ENCODE assay signal across 17 cellular contexts in genomic region chr17:10116267-10116666, GRCh38.
DNase-seq lines count a peak whose midpoint lies in the region; ATAC-seq and TF ChIP-seq lines count a peak whose summit lies in the region.
"Had no signal": no experiment of that assay in that cellular context is flagged by ENCODE, and none has a peak within 500 bp of the region (broad histone marks: within the 10 kb centered on the region; RNA-seq: fewer than 3 reads in every experiment).

No MANE protein-coding gene starts in this region.

- POLR2A ChIA-PET in IMR-90 (lab: Charles Lee; ENCODE audit: unreplicated experiment) = no interaction called here

- no peak overlapping the region for H3K4me2 ChIP-seq in IMR-90 (ENCODE audit: low read depth, low read length)
- H3K4me2 ChIP-seq: neural progenitor cell had no signal

- H3K9ac ChIP-seq in IMR-90 (ENCODE audit: low read depth, low read length) (no peak overlapping the region), endodermal cell (ENCODE audit: extremely low read depth, low read length, poor library complexity, severe bottlenecking) (no peak overlapping the region)
- H3K9ac ChIP-seq: neural progenitor cell had no signal

- H4K20me1 ChIP-seq in IMR-90 (ENCODE audit: insufficient read depth, low read length) = no peaks in the 10 kb centered on the region

- in situ Hi-C loops in IMR-90 (cut with MboI; ENCODE audit: low sequenced_read_pairs) (no loop called here), transverse colon (cut with MboI; ENCODE audit: low pct_ligation_motif_present in 1 of 4, low pct_unique_long_range_greater_than_20kb in 1 of 4, low sequenced_read_pairs in 3 of 4) (no loop called here), KBM-7 (cut with MboI; ENCODE audit: low pct_unique_long_range_greater_than_20kb, low sequenced_read_pairs) (no loop called here)

- ATAC-seq in IMR-90 (ENCODE audit: low read depth) = no peak
- no peak for ATAC-seq in natural killer cell treated with Interleukin-12 subunit alpha and Interleukin-12 subunit beta and Interleukin-15 and Interleukin-18, amount 100 ng/mL, for 72 hours
- no peak for ATAC-seq in HG02970 (IDR thresholded peaks at IDR 0.05; ENCODE audit: low FRiP score, unreplicated experiment)

- peak overlapping the region; percentile 20 for H2BK20ac ChIP-seq in IMR-90 (ENCODE audit: low read depth, low read length)

- peaks cover 13% of the 10 kb centered on the region for H3K9me3 Mint-ChIP-seq in endodermal cell
- H3K9me3 Mint-ChIP-seq in natural killer cell treated with Interleukin-12 subunit alpha and Interleukin-12 subunit beta and Interleukin-15 and Interleukin-18, amount 100 ng/mL, for 72 hours = no peaks in the 10 kb centered on the region
- H3K9me3 Mint-ChIP-seq: activated naive CD4-positive, alpha-beta T cell treated with anti-CD3 and anti-CD28 coated beads, Interleukin-2, amount 50 U/mL, for 24 hours had no signal

- H3K14ac ChIP-seq in IMR-90 (replicated peaks; ENCODE audit: low read depth, low read length) = no peak overlapping the region

- H3K36me3 ChIP-seq in IMR-90 (ENCODE audit: control insufficient read depth, insufficient read depth, low read length) (no peaks in the 10 kb centered on the region), endodermal cell (ENCODE audit: control insufficient read depth, insufficient read depth, low read length) (no peaks in the 10 kb centered on the region), transverse colon (no peaks in the 10 kb centered on the region)
- H3K36me3 ChIP-seq: ascending aorta, neural progenitor cell, thoracic aorta had no signal

- dilution Hi-C loops in IMR-90 (cut with HindIII; ENCODE audit: low sequenced_read_pairs, unreplicated experiment) = no loop called here

- no peak overlapping the region for H2BK5ac ChIP-seq in IMR-90 (ENCODE audit: low read depth, low read length, poor library complexity, severe bottlenecking)

- H4K8ac ChIP-seq in IMR-90 (ENCODE audit: low read depth in 2 of 2, low read length in 2 of 2) = no peak overlapping the region; a peak in 1 of 4 replicates

- H2BK120ac ChIP-seq in IMR-90 (ENCODE audit: low read depth, low read length) = 0 out of 2 replicates have a peak overlapping the region, but pooled peaks have one; percentile 77

- no TSS peak for BruUV-seq in IMR-90 (replicated peaks; lab: Mats Ljungman, UMichigan)

- H3K27me3 ChIP-seq in IMR-90 (ENCODE audit: control insufficient read depth, insufficient read depth, low read length) (no peaks in the 10 kb centered on the region), endodermal cell (ENCODE audit: control insufficient read depth, insufficient read depth, low read length, poor library complexity, severe bottlenecking) (no peaks in the 10 kb centered on the region), transverse colon (no peaks in the 10 kb centered on the region)
- H3K27me3 ChIP-seq: ascending aorta, neural progenitor cell had no signal

- H2BK15ac ChIP-seq in IMR-90 (ENCODE audit: low read depth, low read length) = peak overlapping the region; percentile 47; the same call in 1 of the 3 replicates

- TF ChIP-seq EP300 in transverse colon (IDR thresholded peaks at IDR 0.05; ENCODE audit: low read depth) = no peak

- H3K27ac ChIP-seq in IMR-90 (ENCODE audit: insufficient read depth, low read length) (no peak overlapping the region), endodermal cell (ENCODE audit: low read depth, low read length) (no peak overlapping the region), transverse colon (peak overlapping the region; percentile 10 to 87 (median 75))
- H3K27ac ChIP-seq: neural progenitor cell had no signal

- H2AK5ac ChIP-seq in IMR-90 (ENCODE audit: low read depth, low read length) = peak overlapping the region; percentile 88; the same call in 1 of the 2 replicates

- H2AFZ ChIP-seq in IMR-90 (replicated peaks; ENCODE audit: low read length, poor library complexity) = no peak overlapping the region
- H2AFZ ChIP-seq: neural progenitor cell had no signal

- H3K4me3 Mint-ChIP-seq in endodermal cell = no peak overlapping the region
- peak overlapping the region; percentile 10 for H3K4me3 Mint-ChIP-seq in natural killer cell treated with Interleukin-12 subunit alpha and Interleukin-12 subunit beta and Interleukin-15 and Interleukin-18, amount 100 ng/mL, for 72 hours
- H3K4me3 Mint-ChIP-seq: activated naive CD4-positive, alpha-beta T cell treated with anti-CD3 and anti-CD28 coated beads, Interleukin-2, amount 50 U/mL, for 24 hours had no signal

- H3K4ac ChIP-seq in IMR-90 (ENCODE audit: low read depth, low read length) = peak overlapping the region; percentile 1; the same call in 1 of the 2 replicates

- intact Hi-C loops in IMR-90 (cut with micrococcal nuclease) (no loop called here), transverse colon (cut with DNase I; ENCODE audit: low total_unique reads) (no loop called here)

- TF ChIP-seq CTCF in IMR-90 (conservative IDR thresholded peaks at IDR 0.05; ENCODE audit: low read depth, low read length) (no peak), endodermal cell (conservative IDR thresholded peaks at IDR 0.05) (no peak), transverse colon (IDR thresholded peaks at IDR 0.05) (no peak)

- H3K27me3 Mint-ChIP-seq in endodermal cell (ENCODE audit: insufficient read depth) = no peaks in the 10 kb centered on the region
- no peaks in the 10 kb centered on the region for H3K27me3 Mint-ChIP-seq in natural killer cell treated with Interleukin-12 subunit alpha and Interleukin-12 subunit beta and Interleukin-15 and Interleukin-18, amount 100 ng/mL, for 72 hours

- peaks cover 36% of the 10 kb centered on the region for H3K4me1 Mint-ChIP-seq in endodermal cell
- H3K4me1 Mint-ChIP-seq in natural killer cell treated with Interleukin-12 subunit alpha and Interleukin-12 subunit beta and Interleukin-15 and Interleukin-18, amount 100 ng/mL, for 72 hours (ENCODE audit: low read depth in 2 of 2) = peaks cover 83 to 87% of the 10 kb centered on the region in 2 donors

- TF ChIP-seq RAD21 in IMR-90 (IDR thresholded peaks at IDR 0.05; ENCODE audit: low read length) = no peak

- TF ChIP-seq POLR2A in IMR-90 (IDR thresholded peaks at IDR 0.05; ENCODE audit: low read depth, low read length) = no peak
- TF ChIP-seq POLR2A in transverse colon (IDR thresholded peaks at IDR 0.05) = no peak

- H2AK9ac ChIP-seq in IMR-90 (replicated peaks; ENCODE audit: low read depth, low read length, poor library complexity) = no peak overlapping the region

- 100% methylated on average over 3 of the region's 5 CpGs; no CpG with 5 or more reads in 1 of the 2 experiments for WGBS in IMR-90 (ENCODE audit: extremely low coverage in 2 of 2, insufficient read length in 1 of 2), 2 experiments
- WGBS in endodermal cell (ENCODE audit: insufficient coverage in 1 of 2, insufficient read length in 1 of 2), 2 experiments = 92 to 100% methylated on average over 1 to 5 of the region's 5 CpGs
- WGBS in transverse colon (ENCODE audit: low coverage in 1 of 2), 2 donors = 89% methylated on average over 5 of the region's 5 CpGs; no CpG with 5 or more reads in 1 of the 2 donors

- no peak overlapping the region for H3K27ac Mint-ChIP-seq in endodermal cell
- peak overlapping the region; percentile 91 to 93 for H3K27ac Mint-ChIP-seq in natural killer cell treated with Interleukin-12 subunit alpha and Interleukin-12 subunit beta and Interleukin-15 and Interleukin-18, amount 100 ng/mL, for 72 hours
- H3K27ac Mint-ChIP-seq: activated naive CD4-positive, alpha-beta T cell treated with anti-CD3 and anti-CD28 coated beads, Interleukin-2, amount 50 U/mL, for 24 hours; neural progenitor cell had no signal

- no peak overlapping the region for H4K5ac ChIP-seq in IMR-90 (ENCODE audit: low read depth, low read length)

- DNase-seq in IMR-90 = no peak
- DNase-seq in endodermal cell = peak; percentile 53
- DNase-seq in natural killer cell treated with Interleukin-12 subunit alpha and Interleukin-12 subunit beta and Interleukin-15 and Interleukin-18, amount 100 ng/mL, for 72 hours (ENCODE audit: low spot score) = no peak
- DNase-seq in transverse colon = no peak
- DNase-seq in KBM-7 = no peak
- no peak for DNase-seq in NCI-H128 (lab: John Stamatoyannopoulos, UW; ENCODE audit: unreplicated experiment)
- DNase-seq: activated CD4-positive, CD25-positive, alpha-beta regulatory T cell; activated T-cell treated with anti-CD3 and anti-CD28 coated beads, Interleukin-2, amount 50 U/mL, for 48 hours; GDM1; midbrain; MM.1S; NCI-H1694 treated with DMSO at 0.1 percent for 48 hours had no signal

- no peak overlapping the region for H3K56ac ChIP-seq in IMR-90 (ENCODE audit: extremely low read depth, insufficient read depth, low read length)

- H3K36me3 Mint-ChIP-seq in endodermal cell (ENCODE audit: low read depth) = no peaks in the 10 kb centered on the region
- no peaks in the 10 kb centered on the region for H3K36me3 Mint-ChIP-seq in natural killer cell treated with Interleukin-12 subunit alpha and Interleukin-12 subunit beta and Interleukin-15 and Interleukin-18, amount 100 ng/mL, for 72 hours
- H3K36me3 Mint-ChIP-seq: activated naive CD4-positive, alpha-beta T cell treated with anti-CD3 and anti-CD28 coated beads, Interleukin-2, amount 50 U/mL, for 24 hours; neural progenitor cell had no signal

- peaks cover 0 to 4% of the 10 kb centered on the region in 2 experiments; a peak in 1 of 4 replicates for H3K79me1 ChIP-seq in IMR-90 (ENCODE audit: low read depth in 1 of 2, low read length in 2 of 2)

- H3K4me1 ChIP-seq in IMR-90 (ENCODE audit: control insufficient read depth, insufficient read depth, low read length) (peaks cover 25% of the 10 kb centered on the region), endodermal cell (ENCODE audit: control insufficient read depth, insufficient read depth, low read length) (no peaks in the 10 kb centered on the region), transverse colon (peaks cover 6 to 41% (median 19%) of the 10 kb centered on the region in 4 donors)
- H3K4me1 ChIP-seq: neural progenitor cell had no signal

- H3K18ac ChIP-seq in IMR-90 (ENCODE audit: low read depth, low read length) = no peak overlapping the region

- H3K9me3 ChIP-seq in IMR-90 (ENCODE audit: control insufficient read depth, insufficient read depth, low read length) (no peaks in the 10 kb centered on the region; the same call in 1 of the 2 replicates), endodermal cell (ENCODE audit: control insufficient read depth, low read length) (peaks cover 4% of the 10 kb centered on the region), transverse colon (no peaks in the 10 kb centered on the region)
- H3K9me3 ChIP-seq: ascending aorta, thoracic aorta had no signal

- H3K9me1 ChIP-seq in IMR-90 (ENCODE audit: insufficient read depth, low read length) = peaks cover 11% of the 10 kb centered on the region

- H3K4me3 ChIP-seq in IMR-90 (ENCODE audit: insufficient read depth, low read depth, low read length) = no peak overlapping the region
- no peak overlapping the region for H3K4me3 ChIP-seq in endodermal cell (ENCODE audit: low read length)
- H3K4me3 ChIP-seq in transverse colon = no peak overlapping the region
- H3K4me3 ChIP-seq: ascending aorta, neural progenitor cell, thoracic aorta had no signal

- CTCF ChIA-PET in IMR-90 (lab: Yijun Ruan, JAX) = interaction anchor here (1.1 kb wide), 1 partner anchor 498 kb away, joined by 3 read pairs; no protein-coding TSS in a partner anchor

- peak overlapping the region; percentile 22; the same call in 1 of the 2 replicates for H4K91ac ChIP-seq in IMR-90 (ENCODE audit: insufficient read depth, low read depth, low read length)

- no peak overlapping the region for H3K23ac ChIP-seq in IMR-90 (ENCODE audit: low read depth, low read length)

Comparison
In these comparisons a context has a peak if more than half of its experiments do, and no peak if none do; other contexts are left out.
1. H3K27ac ChIP-seq: peak in transverse colon (4 of 4); none in IMR-90 (single experiment) and endodermal cell (single experiment).